ENCODE assay signal across 5 cellular contexts in the genomic region with DNA sequence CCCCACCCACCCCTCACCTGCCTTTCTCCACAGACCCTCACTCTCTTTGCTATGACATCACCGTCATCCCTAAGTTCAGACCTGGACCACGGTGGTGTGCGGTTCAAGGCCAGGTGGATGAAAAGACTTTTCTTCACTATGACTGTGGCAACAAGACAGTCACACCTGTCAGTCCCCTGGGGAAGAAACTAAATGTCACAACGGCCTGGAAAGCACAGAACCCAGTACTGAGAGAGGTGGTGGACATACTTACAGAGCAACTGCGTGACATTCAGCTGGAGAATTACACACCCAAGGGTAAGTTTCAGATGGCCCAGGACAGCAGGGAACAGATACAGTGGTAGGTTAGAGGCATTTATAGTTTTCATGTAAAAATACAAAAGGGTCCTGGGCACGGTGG. TPM values are rescaled to one million over a fixed set of nuclear protein-coding genes. Genes with fewer than 3 reads are reported as not detected.
"Had no signal": no experiment of that assay in that cellular context is flagged by ENCODE, and none has a peak within 500 bp of the region (broad histone marks: within the 10 kb centered on the region; RNA-seq: fewer than 3 reads in every experiment).

No MANE protein-coding gene starts in this region.

RNA-seq across cellular contexts. Expression of a gene that starts 3.5 kb away (rescaled TPM):
- total RNA-seq: H7, HepG2 had no signal
- polyA plus RNA-seq: HepG2 had no signal

RNA-seq across cellular contexts. Expression of a gene that starts 18.5 kb away (rescaled TPM):
- total RNA-seq: HT1080 had no signal
- polyA plus RNA-seq: IgD-negative memory B cell had no signal

RNA-seq across cellular contexts. Expression of a gene that starts 22.4 kb away (rescaled TPM):
- total RNA-seq: H4, H7, HepG2 had no signal
- polyA plus RNA-seq: HepG2, IgD-negative memory B cell had no signal

RNA-seq across cellular contexts. Expression of a gene that starts 47.4 kb away (rescaled TPM):
- total RNA-seq: H4, H7, HepG2 had no signal
- polyA plus RNA-seq: HepG2, IgD-negative memory B cell had no signal
